ENCODE assay signal across 8 cellular contexts in the genomic region with DNA sequence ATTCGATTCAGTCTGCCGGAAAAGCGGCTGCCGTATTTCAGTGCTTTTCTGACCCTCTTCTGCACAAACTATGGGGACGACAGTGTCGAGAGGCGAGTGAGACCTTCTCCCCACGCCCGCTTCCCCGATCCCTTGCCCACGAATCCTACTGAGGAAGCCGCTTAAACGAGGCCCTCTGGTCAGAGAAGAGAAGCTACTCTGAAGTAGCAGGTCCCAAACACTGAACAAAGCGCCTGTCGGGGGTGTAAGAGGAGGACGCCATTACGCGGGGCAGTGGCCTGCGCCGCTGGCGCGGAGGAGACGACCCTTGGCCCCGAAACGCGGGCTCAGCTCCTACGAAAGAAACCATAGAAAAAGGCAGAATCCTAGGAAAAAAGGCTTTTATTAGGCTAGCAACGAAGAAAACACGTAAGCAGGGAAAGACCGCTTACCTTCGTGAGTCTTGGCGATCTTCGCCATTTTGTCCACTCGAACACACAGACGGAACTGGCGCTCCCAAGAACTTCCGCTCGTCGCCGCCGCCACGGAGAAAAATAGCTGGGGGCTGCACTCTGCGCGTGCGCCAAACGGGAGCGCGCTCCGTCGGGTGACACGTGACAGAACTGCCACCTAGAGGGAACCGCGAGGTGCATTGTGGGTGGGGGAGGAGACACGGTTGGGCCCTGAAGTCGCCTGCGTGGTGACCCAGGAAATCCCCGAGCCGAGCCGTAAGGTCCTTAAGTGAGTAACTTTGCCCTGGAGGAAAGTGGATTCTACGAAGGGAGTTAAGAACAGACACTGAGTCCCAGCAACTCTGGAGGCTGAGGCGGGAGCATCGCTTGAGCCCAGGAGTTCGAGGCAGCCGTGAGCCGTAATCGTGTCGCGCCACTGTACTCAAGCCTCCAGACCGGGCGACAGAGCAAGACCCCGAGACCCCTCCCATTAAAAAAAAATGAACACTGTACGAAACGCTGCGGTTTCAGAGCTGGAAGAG. TPM values are rescaled to one million over a fixed set of nuclear protein-coding genes. Genes with fewer than 3 reads are reported as not detected.
DNase-seq lines count a peak whose midpoint lies in the region; TF ChIP-seq lines count a peak whose summit lies in the region.

A gene with protein sequence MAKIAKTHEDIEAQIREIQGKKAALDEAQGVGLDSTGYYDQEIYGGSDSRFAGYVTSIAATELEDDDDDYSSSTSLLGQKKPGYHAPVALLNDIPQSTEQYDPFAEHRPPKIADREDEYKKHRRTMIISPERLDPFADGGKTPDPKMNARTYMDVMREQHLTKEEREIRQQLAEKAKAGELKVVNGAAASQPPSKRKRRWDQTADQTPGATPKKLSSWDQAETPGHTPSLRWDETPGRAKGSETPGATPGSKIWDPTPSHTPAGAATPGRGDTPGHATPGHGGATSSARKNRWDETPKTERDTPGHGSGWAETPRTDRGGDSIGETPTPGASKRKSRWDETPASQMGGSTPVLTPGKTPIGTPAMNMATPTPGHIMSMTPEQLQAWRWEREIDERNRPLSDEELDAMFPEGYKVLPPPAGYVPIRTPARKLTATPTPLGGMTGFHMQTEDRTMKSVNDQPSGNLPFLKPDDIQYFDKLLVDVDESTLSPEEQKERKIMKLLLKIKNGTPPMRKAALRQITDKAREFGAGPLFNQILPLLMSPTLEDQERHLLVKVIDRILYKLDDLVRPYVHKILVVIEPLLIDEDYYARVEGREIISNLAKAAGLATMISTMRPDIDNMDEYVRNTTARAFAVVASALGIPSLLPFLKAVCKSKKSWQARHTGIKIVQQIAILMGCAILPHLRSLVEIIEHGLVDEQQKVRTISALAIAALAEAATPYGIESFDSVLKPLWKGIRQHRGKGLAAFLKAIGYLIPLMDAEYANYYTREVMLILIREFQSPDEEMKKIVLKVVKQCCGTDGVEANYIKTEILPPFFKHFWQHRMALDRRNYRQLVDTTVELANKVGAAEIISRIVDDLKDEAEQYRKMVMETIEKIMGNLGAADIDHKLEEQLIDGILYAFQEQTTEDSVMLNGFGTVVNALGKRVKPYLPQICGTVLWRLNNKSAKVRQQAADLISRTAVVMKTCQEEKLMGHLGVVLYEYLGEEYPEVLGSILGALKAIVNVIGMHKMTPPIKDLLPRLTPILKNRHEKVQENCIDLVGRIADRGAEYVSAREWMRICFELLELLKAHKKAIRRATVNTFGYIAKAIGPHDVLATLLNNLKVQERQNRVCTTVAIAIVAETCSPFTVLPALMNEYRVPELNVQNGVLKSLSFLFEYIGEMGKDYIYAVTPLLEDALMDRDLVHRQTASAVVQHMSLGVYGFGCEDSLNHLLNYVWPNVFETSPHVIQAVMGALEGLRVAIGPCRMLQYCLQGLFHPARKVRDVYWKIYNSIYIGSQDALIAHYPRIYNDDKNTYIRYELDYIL (minus strand): TSS at position 488 of the 973 bp plus-strand sequence. CDS start 29 bp downstream, at position 459.

- DNase-seq in CMK (ENCODE audit: low read depth), result peak; percentile 97
- DNase-seq in GM20000 (ENCODE audit: low spot score), result peak; percentile 92
- peak; percentile 98 for DNase-seq in HT-29 (ENCODE audit: low spot score)
- DNase-seq in NOMO-1 (lab: John Stamatoyannopoulos, UW; ENCODE audit: unreplicated experiment in 2 of 2), result peak; percentile 97 to 98
- peak; percentile 98 to 99 (median 99) for DNase-seq in effector memory CD4-positive, alpha-beta T cell
- peak; percentile 98 for DNase-seq in lung microvascular endothelial cell (ENCODE audit: low read depth in 2 of 2)
- peak; percentile 97 to 98 (median 97) for DNase-seq in stimulated activated CD4-positive, alpha-beta T cell treated with anti-CD3 and anti-CD28 coated beads, TNF-alpha, amount 100 ng/mL, for 48 hours (ENCODE audit: low read depth in 3 of 3)

- no peaks in the 10 kb centered on the region for H3K27me3 ChIP-seq in effector memory CD4-positive, alpha-beta T cell (replicated peaks; ENCODE audit: control insufficient read depth, insufficient read depth, low read length, poor library complexity, severe bottlenecking)

- POLR2A ChIA-PET in activated CD8-positive, alpha-beta memory T cell treated with anti-CD3 and anti-CD28 coated beads for 36 hours (lab: Charles Lee), result interaction anchor here (0.6 to 2.5 kb wide), 7 partner anchors 19 to 827 kb away, joined by 3 to 28 read pairs (median 3); a partner anchor contains a TSS

- H3K27ac ChIP-seq in effector memory CD4-positive, alpha-beta T cell (ENCODE audit: insufficient read depth, low read length, poor library complexity, severe bottlenecking), result peak within 1 kb of the TSS; percentile 97

- H3K4me1 ChIP-seq in effector memory CD4-positive, alpha-beta T cell (ENCODE audit: control insufficient read depth, insufficient read depth, low read length, poor library complexity, severe bottlenecking), result peaks cover 28% of the 10 kb centered on the region

- H3K36me3 ChIP-seq in effector memory CD4-positive, alpha-beta T cell (ENCODE audit: control insufficient read depth, insufficient read depth, low read length), result no peaks in the 10 kb centered on the region

- CTCF ChIA-PET in activated CD8-positive, alpha-beta memory T cell treated with anti-CD3 and anti-CD28 coated beads for 36 hours (lab: Charles Lee), result interaction anchor here (1.0 to 1.6 kb wide), 3 partner anchors 10 to 64 kb away, joined by 3 to 4 read pairs (median 4); a partner anchor contains a TSS

- TF ChIP-seq CTCF in GM20000 (IDR thresholded peaks at IDR 0.05; ENCODE audit: extremely low read depth, missing control alignments), result no peak

- peak within 1 kb of the TSS; percentile 85 for H3K4me3 ChIP-seq in effector memory CD4-positive, alpha-beta T cell (ENCODE audit: insufficient read depth, low read depth, low read length, poor library complexity, severe bottlenecking)

- no peaks in the 10 kb centered on the region for H3K9me3 ChIP-seq in effector memory CD4-positive, alpha-beta T cell (ENCODE audit: control insufficient read depth, low read length)

RNA-seq across cellular contexts. Expression of the gene that starts here (rescaled TPM):
- 92.5 and 95.8 TPM in 2 replicates for total RNA-seq in HT-29 (2014; rRNA removed; shearing (Covaris generic))
- total RNA-seq in activated CD8-positive, alpha-beta memory T cell treated with anti-CD3 and anti-CD28 coated beads for 36 hours, result 100 to 1,000 TPM; 218 to 223 TPM
- 115 and 129 TPM in 2 replicates for total RNA-seq in lung microvascular endothelial cell

Comparison
In these comparisons a context has a peak if more than half of its experiments do, and no peak if none do; other contexts are left out.
1. Peak in every context shown above with its lines: DNase-seq, H3K4me3 ChIP-seq and H3K27ac ChIP-seq.